Comparison of ENCODE assay signal across 33 cellular contexts in the genomic region with DNA sequence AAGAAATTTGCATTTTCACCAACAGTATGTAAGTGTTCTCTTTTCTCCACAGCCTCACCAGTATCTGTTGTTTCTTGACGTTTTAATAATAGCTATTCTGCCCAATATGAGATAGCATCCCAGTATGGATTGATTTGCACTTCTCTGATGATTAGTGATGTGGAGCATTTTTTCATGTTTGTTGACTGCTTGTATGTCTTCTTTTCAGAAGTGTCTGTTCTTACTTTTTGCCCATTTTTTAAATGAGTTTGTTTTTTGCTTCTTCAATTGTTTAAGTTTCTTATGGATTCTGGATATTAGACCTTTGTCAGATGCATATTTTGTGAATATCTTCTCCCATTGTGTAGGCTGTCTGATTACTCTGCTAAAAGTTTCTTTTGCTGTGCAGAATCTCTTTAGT.
"Had no signal": no experiment of that assay in that cellular context is flagged by ENCODE, and none has a peak within 500 bp of the region (broad histone marks: within the 10 kb centered on the region; RNA-seq: fewer than 3 reads in every experiment).

No MANE protein-coding gene starts in this region.

- DNase-seq: activated effector memory CD4-positive, alpha-beta T cell treated with anti-CD3 and anti-CD28 coated beads, Interleukin-2, amount 50 U/mL, for 16 hours; activated effector memory CD4-positive, alpha-beta T cell treated with Interleukin-2 at 50 U/mL for 16 hours; activated gamma-delta T cell; activated gamma-delta T cell treated with Interleukin-2 at 50 U/mL for 16 hours; activated naive CD4-positive, alpha-beta T cell; activated naive CD4-positive, alpha-beta T cell treated with anti-CD3 and anti-CD28 coated beads for 36 hours; activated naive CD4-positive, alpha-beta T cell treated with anti-CD3 and anti-CD28 coated beads, Interleukin-2, amount 10 ng/mL, durations not matched to agents 7 days and 5 days; activated naive CD4-positive, alpha-beta T cell treated with anti-CD3 and anti-CD28 coated beads, Interleukin-2, amount 50 U/mL, for 16 hours; activated naive CD4-positive, alpha-beta T cell treated with Interleukin-2 at 50 U/mL for 16 hours; activated naive CD8-positive, alpha-beta T cell treated with anti-CD3 and anti-CD28 coated beads for 36 hours; activated naive CD8-positive, alpha-beta T cell treated with anti-CD3 and anti-CD28 coated beads, Interleukin-2, amount 10 ng/mL, durations not matched to agents 7 days and 5 days; activated naive CD8-positive, alpha-beta T cell treated with anti-CD3 and anti-CD28 coated beads, Interleukin-2, amount 50 U/mL, for 24 hours; activated T-cell treated with anti-CD3 and anti-CD28 coated beads, Interleukin-2, amount 50 U/mL, for 24 hours; activated T-cell treated with anti-CD3 and anti-CD28 coated beads, Interleukin-2, amount 50 U/mL, for 4 hours; activated T-cell treated with anti-CD3 and anti-CD28 coated beads, Interleukin-2, amount 50 U/mL, for 48 hours; activated T-cell treated with anti-CD3 and anti-CD28 coated beads, Interleukin-2, amount 50 U/mL, for 72 hours; adrenal gland; amniotic stem cell; amygdala; anterior cingulate cortex; aorta; body of pancreas; brain microvascular endothelial cell; caudate nucleus; central memory CD4-positive, alpha-beta T cell; cerebellar nuclear complex had no signal

- H3K9me3 ChIP-seq: adrenal gland, ascending aorta, body of pancreas, breast epithelium had no signal

- ATAC-seq: activated naive CD4-positive, alpha-beta T cell treated with anti-CD3 and anti-CD28 coated beads, Interleukin-2, amount 50 U/mL, for 72 hours; activated naive CD8-positive, alpha-beta T cell treated with anti-CD3 and anti-CD28 coated beads, Interleukin-2, amount 50 U/mL, for 24 hours; activated T-cell treated with anti-CD3 and anti-CD28 coated beads, Interleukin-2, amount 50 U/mL, for 4 hours; activated T-cell treated with anti-CD3 and anti-CD28 coated beads, Interleukin-2, amount 50 U/mL, for 72 hours; activated T-helper 17 cell treated with anti-CD3 and anti-CD28 coated beads, Interleukin-2, amount 50 U/mL, for 72 hours; body of pancreas had no signal

- H3K4me3 ChIP-seq: adrenal gland, ascending aorta, body of pancreas, breast epithelium, cardiac muscle cell had no signal

- H3K27me3 ChIP-seq: ascending aorta, body of pancreas, brain microvascular endothelial cell, breast epithelium, cardiac muscle cell had no signal

- FAIRE-seq: astrocyte, bronchial epithelial cell had no signal

- H3K4me1 ChIP-seq: adrenal gland, ascending aorta, body of pancreas, breast epithelium had no signal

- H3K36me3 ChIP-seq: adrenal gland, ascending aorta, brain microvascular endothelial cell, breast epithelium, cardiac muscle cell had no signal

- H3K27ac ChIP-seq: adrenal gland, ascending aorta, body of pancreas, brain microvascular endothelial cell, breast epithelium, cardiac muscle cell had no signal
